10 cellular contexts compared by ENCODE assay signal in genomic region chr9:93231121-93231694, GRCh38. TPM values are rescaled to one million over a fixed set of nuclear protein-coding genes. Genes with fewer than 3 reads are reported as not detected.
A peak's percentile ranks its signal among the peaks of the same experiment; 100 is the strongest.
DNase-seq lines count a peak whose midpoint lies in the region; ATAC-seq and TF ChIP-seq lines count a peak whose summit lies in the region.
"Had no signal": no experiment of that assay in that cellular context is flagged by ENCODE, and none has a peak within 500 bp of the region (broad histone marks: within the 10 kb centered on the region; RNA-seq: fewer than 3 reads in every experiment).

No MANE protein-coding gene starts in this region.

- no peaks in the 10 kb centered on the region for H3K36me3 ChIP-seq in effector memory CD4-positive, alpha-beta T cell (ENCODE audit: control insufficient read depth, insufficient read depth, low read length)

- H3K27ac ChIP-seq in VCaP = peak overlapping the region; percentile 22
- H3K27ac ChIP-seq in effector memory CD4-positive, alpha-beta T cell (ENCODE audit: insufficient read depth, low read length, poor library complexity, severe bottlenecking) = no peak overlapping the region

- no peaks in the 10 kb centered on the region for H3K9me3 ChIP-seq in effector memory CD4-positive, alpha-beta T cell (ENCODE audit: control insufficient read depth, low read length)

- no peaks in the 10 kb centered on the region for H3K4me1 ChIP-seq in effector memory CD4-positive, alpha-beta T cell (ENCODE audit: control insufficient read depth, insufficient read depth, low read length, poor library complexity, severe bottlenecking)

- H3K27me3 ChIP-seq in effector memory CD4-positive, alpha-beta T cell (replicated peaks; ENCODE audit: control insufficient read depth, insufficient read depth, low read length, poor library complexity, severe bottlenecking) = no peaks in the 10 kb centered on the region

- ATAC-seq in Right ventricle myocardium inferior = peak; percentile 30
- no peak for ATAC-seq in GM19351 (IDR thresholded peaks at IDR 0.05; ENCODE audit: unreplicated experiment)
- ATAC-seq in GM21576 (IDR thresholded peaks at IDR 0.05; ENCODE audit: unreplicated experiment) = no peak
- ATAC-seq: GM23338 had no signal

- peak; percentile 69 for DNase-seq in Right ventricle myocardium inferior (ENCODE audit: missing footprints)
- no peak for DNase-seq in cardiac septum (ENCODE audit: low spot score)
- DNase-seq in mucosa of gallbladder (ENCODE audit: low spot score) = peak; percentile 63
- no peak for DNase-seq in effector memory CD4-positive, alpha-beta T cell
- DNase-seq in NCI-H2081 treated with DMSO at 0.1 percent for 48 hours (lab: John Stamatoyannopoulos, UW) = no peak
- DNase-seq: NCI-H1048 had no signal

- H3K4me3 ChIP-seq in effector memory CD4-positive, alpha-beta T cell (ENCODE audit: insufficient read depth, low read depth, low read length, poor library complexity, severe bottlenecking) = no peak overlapping the region
- H3K4me3 ChIP-seq: GM23338 had no signal

- TF ChIP-seq CTCF in VCaP (conservative IDR thresholded peaks at IDR 0.05) = no peak

- intact Hi-C loops in Right ventricle myocardium inferior (cut with DNase I) = no loop called here
- intact Hi-C loops in cardiac septum (cut with DNase I) = no loop called here

RNA-seq across cellular contexts. Expression of gene WNK2, which starts 47.3 kb away (rescaled TPM):
- total RNA-seq in Right ventricle myocardium inferior (200 TPM), cardiac septum (123 TPM), mucosa of gallbladder (37.2 TPM)

Comparison
In these comparisons a context has a peak if more than half of its experiments do, and no peak if none do; other contexts are left out.
1. DNase-seq: peak in Right ventricle myocardium inferior (single experiment) and mucosa of gallbladder (single experiment); none in cardiac septum (single experiment), effector memory CD4-positive, alpha-beta T cell (0 of 3) and NCI-H2081 treated with DMSO at 0.1 percent for 48 hours (single experiment).